ENCODE assay signal across 1 cellular context in the genomic region with DNA sequence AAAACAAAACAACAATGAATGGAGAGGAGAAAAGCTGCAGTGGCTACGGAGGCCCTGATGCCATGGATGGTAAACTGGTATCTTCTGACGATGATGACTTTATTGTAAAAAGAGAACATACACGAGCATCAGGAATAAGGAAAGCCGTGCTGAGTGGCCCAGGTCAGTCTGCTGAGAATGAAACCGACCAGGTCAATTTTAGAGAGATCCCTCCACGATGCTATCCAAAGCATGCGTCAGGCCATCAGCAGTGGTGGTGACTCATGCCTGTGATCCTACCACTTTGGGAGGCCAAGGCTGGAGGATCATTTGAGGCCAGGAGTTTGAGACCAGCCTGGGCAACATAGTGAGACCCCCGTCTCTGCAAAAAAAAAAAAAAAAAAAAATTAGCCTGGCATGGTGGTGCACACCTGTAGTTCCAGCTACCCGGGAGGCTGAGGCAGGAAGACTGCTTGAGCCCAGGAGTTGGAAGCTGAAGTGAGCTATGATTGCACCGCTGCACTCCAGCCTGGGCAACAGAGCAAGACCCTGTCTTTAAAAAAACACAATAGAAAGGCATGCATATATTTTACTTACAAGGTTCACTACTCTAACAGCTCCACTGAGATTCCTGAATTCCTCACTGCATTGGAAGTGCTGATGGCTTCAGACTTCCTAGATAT.
TF ChIP-seq lines count a peak whose summit lies in the region.

No MANE protein-coding gene starts in this region.

TF ChIP-seq in HepG2, 621 proteins besides CTCF, POLR2A, EP300 and RAD21 (continued from another document):
- TF ChIP-seq, protein P1, sequence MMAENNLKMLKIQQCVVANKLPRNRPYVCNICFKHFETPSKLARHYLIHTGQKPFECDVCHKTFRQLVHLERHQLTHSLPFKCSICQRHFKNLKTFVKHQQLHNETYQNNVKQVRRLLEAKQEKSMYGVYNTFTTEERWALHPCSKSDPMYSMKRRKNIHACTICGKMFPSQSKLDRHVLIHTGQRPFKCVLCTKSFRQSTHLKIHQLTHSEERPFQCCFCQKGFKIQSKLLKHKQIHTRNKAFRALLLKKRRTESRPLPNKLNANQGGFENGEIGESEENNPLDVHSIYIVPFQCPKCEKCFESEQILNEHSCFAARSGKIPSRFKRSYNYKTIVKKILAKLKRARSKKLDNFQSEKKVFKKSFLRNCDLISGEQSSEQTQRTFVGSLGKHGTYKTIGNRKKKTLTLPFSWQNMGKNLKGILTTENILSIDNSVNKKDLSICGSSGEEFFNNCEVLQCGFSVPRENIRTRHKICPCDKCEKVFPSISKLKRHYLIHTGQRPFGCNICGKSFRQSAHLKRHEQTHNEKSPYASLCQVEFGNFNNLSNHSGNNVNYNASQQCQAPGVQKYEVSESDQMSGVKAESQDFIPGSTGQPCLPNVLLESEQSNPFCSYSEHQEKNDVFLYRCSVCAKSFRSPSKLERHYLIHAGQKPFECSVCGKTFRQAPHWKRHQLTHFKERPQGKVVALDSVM (CRISPR knock-in tag; IDR thresholded peaks at IDR 0.05): peak; percentile 57
- TF ChIP-seq NFKB2 (CRISPR knock-in tag; IDR thresholded peaks at IDR 0.05; ENCODE audit: borderline replicate concordance) (no peak), ZNF121 (CRISPR knock-in tag; IDR thresholded peaks at IDR 0.05) (0 out of 2 replicates have a peak, but pooled peaks have one; percentile 63)
